11 cellular contexts compared by ENCODE assay signal in genomic region chr2:49248506-49248905, GRCh38.
DNase-seq lines count a peak whose midpoint lies in the region; ATAC-seq and TF ChIP-seq lines count a peak whose summit lies in the region.
"Had no signal": no experiment of that assay in that cellular context is flagged by ENCODE, and none has a peak within 500 bp of the region (broad histone marks: within the 10 kb centered on the region; RNA-seq: fewer than 3 reads in every experiment).

No MANE protein-coding gene starts in this region.

- TF ChIP-seq CTCF in omental fat pad (IDR thresholded peaks at IDR 0.05) = no peak

- CTCF ChIA-PET in activated CD4-positive, alpha-beta memory T cell treated with anti-CD3 and anti-CD28 coated beads for 36 hours (lab: Charles Lee) = no interaction called here

- DNase-seq in GM03348 (ENCODE audit: low spot score) = peak; percentile 72
- DNase-seq in RKO (ENCODE audit: low spot score) = peak; percentile 89
- peak; percentile 82 for DNase-seq in fibroblast of gingiva (ENCODE audit: low read depth)
- DNase-seq in omental fat pad (ENCODE audit: low spot score) = no peak
- no peak for DNase-seq in DMS79 (lab: John Stamatoyannopoulos, UW)
- no peak for DNase-seq in activated CD4-positive, alpha-beta memory T cell treated with anti-CD3 and anti-CD28 coated beads for 36 hours
- DNase-seq in NCI-H345 treated with DMSO at 0.1 percent for 48 hours (lab: John Stamatoyannopoulos, UW; ENCODE audit: unreplicated experiment) = no peak
- DNase-seq in activated naive CD4-positive, alpha-beta T cell treated with anti-CD3 and anti-CD28 coated beads, Interleukin-2, amount 50 U/mL, for 16 hours = no peak
- DNase-seq: activated naive CD4-positive, alpha-beta T cell treated with Interleukin-2 at 50 U/mL for 16 hours; small intestine; stimulated activated naive CD4-positive, alpha-beta T cell treated with Interleukin-2 at 50 U/mL for 16 hours had no signal

- no peak overlapping the region for H3K4me3 Mint-ChIP-seq in activated CD4-positive, alpha-beta memory T cell treated with anti-CD3 and anti-CD28 coated beads for 36 hours

- POLR2A ChIA-PET in activated CD4-positive, alpha-beta memory T cell treated with anti-CD3 and anti-CD28 coated beads for 36 hours (lab: Charles Lee) = no interaction called here

- H3K27ac Mint-ChIP-seq in activated CD4-positive, alpha-beta memory T cell treated with anti-CD3 and anti-CD28 coated beads for 36 hours = no peak overlapping the region

- ATAC-seq in omental fat pad (ENCODE audit: low FRiP score) = peak; percentile 91

- no peaks in the 10 kb centered on the region for H3K4me1 Mint-ChIP-seq in activated CD4-positive, alpha-beta memory T cell treated with anti-CD3 and anti-CD28 coated beads for 36 hours (ENCODE audit: low read depth)

- no peaks in the 10 kb centered on the region for H3K36me3 Mint-ChIP-seq in activated CD4-positive, alpha-beta memory T cell treated with anti-CD3 and anti-CD28 coated beads for 36 hours

- H3K9me3 Mint-ChIP-seq in activated CD4-positive, alpha-beta memory T cell treated with anti-CD3 and anti-CD28 coated beads for 36 hours = peaks cover 4% of the 10 kb centered on the region

- H3K27me3 Mint-ChIP-seq in activated CD4-positive, alpha-beta memory T cell treated with anti-CD3 and anti-CD28 coated beads for 36 hours = no peaks in the 10 kb centered on the region

- intact Hi-C loops in activated CD4-positive, alpha-beta memory T cell treated with anti-CD3 and anti-CD28 coated beads for 36 hours (cut with micrococcal nuclease) = no loop called here

Comparison
In these comparisons a context has a peak if more than half of its experiments do, and no peak if none do; other contexts are left out.
1. DNase-seq: peak in GM03348 (single experiment), RKO (single experiment) and fibroblast of gingiva (single experiment); none in omental fat pad (single experiment), DMS79 (single experiment), activated CD4-positive, alpha-beta memory T cell treated with anti-CD3 and anti-CD28 coated beads for 36 hours (single experiment), NCI-H345 treated with DMSO at 0.1 percent for 48 hours (single experiment) and activated naive CD4-positive, alpha-beta T cell treated with anti-CD3 and anti-CD28 coated beads, Interleukin-2, amount 50 U/mL, for 16 hours (single experiment).